In the genomic region with DNA sequence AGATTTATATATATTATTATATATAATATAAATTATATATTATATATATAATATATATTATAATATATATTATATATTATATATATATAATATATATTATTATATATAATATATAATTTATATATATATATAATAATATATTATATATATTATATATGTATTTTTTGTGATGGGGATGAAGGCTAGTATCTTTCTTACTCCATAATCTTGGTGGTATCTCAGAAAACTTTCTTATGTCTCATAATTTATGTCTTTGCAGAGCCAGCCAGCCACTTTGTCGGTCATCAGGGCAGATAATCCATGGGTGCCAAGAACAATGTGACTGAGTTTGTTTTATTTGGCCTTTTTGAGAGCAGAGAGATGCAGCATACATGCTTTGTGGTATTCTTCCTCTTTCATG, we compare ENCODE assay signal across 34 cellular contexts. TPM values are rescaled to one million over a fixed set of nuclear protein-coding genes. Genes with fewer than 3 reads are reported as not detected.
"Had no signal": no experiment of that assay in that cellular context is flagged by ENCODE, and none has a peak within 500 bp of the region (broad histone marks: within the 10 kb centered on the region; RNA-seq: fewer than 3 reads in every experiment).

Gene OR4S1 (plus strand): TSS at position 301 of the 400 bp plus-strand sequence. CDS start 0 bp downstream, at position 301.

- H3K4me1 ChIP-seq: ascending aorta, breast epithelium, esophagus muscularis mucosa, foreskin keratinocyte, gastroesophageal sphincter, heart right ventricle had no signal

- H3K9me3 ChIP-seq: ascending aorta, esophagus muscularis mucosa had no signal

- DNase-seq: activated CD4-positive, alpha-beta memory T cell treated with anti-CD3 and anti-CD28 coated beads for 36 hours; activated CD4-positive, alpha-beta T cell treated with anti-CD3 and anti-CD28 coated beads for 1 hour; activated CD4-positive, alpha-beta T cell treated with anti-CD3 and anti-CD28 coated beads for 4 hours; activated CD8-positive, alpha-beta memory T cell treated with anti-CD3 and anti-CD28 coated beads, Interleukin-2, amount 10 ng/mL, durations not matched to agents 7 days and 5 days; activated CD8-positive, alpha-beta memory T cell treated with anti-CD3 and anti-CD28 coated beads, Interleukin-2, amount 50 U/mL, for 4 hours; activated CD8-positive, alpha-beta T cell treated with anti-CD3 and anti-CD28 coated beads, Interleukin-2, amount 10 ng/mL, durations not matched to agents 7 days and 5 days; activated effector memory CD4-positive, alpha-beta T cell treated with anti-CD3 and anti-CD28 coated beads, Interleukin-2, amount 50 U/mL, for 16 hours; activated naive CD4-positive, alpha-beta T cell; activated naive CD4-positive, alpha-beta T cell treated with anti-CD3 and anti-CD28 coated beads, Interleukin-2, amount 10 ng/mL, durations not matched to agents 7 days and 5 days; activated naive CD8-positive, alpha-beta T cell treated with anti-CD3 and anti-CD28 coated beads, Interleukin-2, amount 10 ng/mL, durations not matched to agents 7 days and 5 days; activated T-cell treated with anti-CD3 and anti-CD28 coated beads, Interleukin-2, amount 50 U/mL, for 1 hour; activated T-cell treated with anti-CD3 and anti-CD28 coated beads, Interleukin-2, amount 50 U/mL, for 48 hours; central memory CD4-positive, alpha-beta T cell; cerebellar nuclear complex; dorsolateral prefrontal cortex; effector memory CD4-positive, alpha-beta T cell; endodermal cell; erythroblast; foreskin keratinocyte; heart right ventricle; T-helper 1 cell; T-helper 17 cell; T1000 had no signal

- H3K27ac ChIP-seq: ascending aorta, breast epithelium, cardiac muscle cell, coronary artery, dorsolateral prefrontal cortex, esophagus muscularis mucosa, foreskin keratinocyte, gastroesophageal sphincter, heart right ventricle had no signal

- H3K4me3 ChIP-seq: ascending aorta, breast epithelium, cardiac muscle cell, coronary artery, dorsolateral prefrontal cortex, esophagus muscularis mucosa, gastroesophageal sphincter, heart right ventricle had no signal

- H3K36me3 ChIP-seq: ascending aorta, breast epithelium, cardiac muscle cell, esophagus muscularis mucosa, gastroesophageal sphincter, heart right ventricle had no signal

- H3K27me3 ChIP-seq: ascending aorta, breast epithelium, cardiac muscle cell, esophagus muscularis mucosa, foreskin keratinocyte, gastroesophageal sphincter, heart right ventricle had no signal

RNA-seq across cellular contexts. Expression of gene OR4S1, which starts in this region (rescaled TPM):
- total RNA-seq: activated CD4-positive, alpha-beta memory T cell treated with anti-CD3 and anti-CD28 coated beads for 36 hours; activated CD8-positive, alpha-beta memory T cell treated with anti-CD3 and anti-CD28 coated beads for 36 hours; activated CD8-positive, alpha-beta memory T cell treated with anti-CD3 and anti-CD28 coated beads, Interleukin-2, amount 10 ng/mL, durations not matched to agents 7 days and 5 days; activated CD8-positive, alpha-beta T cell treated with anti-CD3 and anti-CD28 coated beads, Interleukin-2, amount 10 ng/mL, durations not matched to agents 7 days and 5 days; activated naive CD4-positive, alpha-beta T cell treated with anti-CD3 and anti-CD28 coated beads, Interleukin-2, amount 50 U/mL, for 72 hours; activated naive CD8-positive, alpha-beta T cell treated with anti-CD3 and anti-CD28 coated beads, Interleukin-2, amount 10 ng/mL, durations not matched to agents 7 days and 5 days; activated T-helper 1 cell treated with anti-CD3 and anti-CD28 coated beads, Interleukin-12 subunit alpha, Interleukin-12 subunit beta, Interleukin-2, Interleukin-4 antibody, amounts not matched to agents 30 ng/mL and 10 ng/mL and 1 ng/mL, durations not matched to agents 14 hours and 24 hours and 36 hours; activated T-helper 2 cell treated with anti-CD3 and anti-CD28 coated beads, Interferon-gamma antibody, Interleukin-2, Interleukin-4, amounts not matched to agents 10 μg/mL and 5 μg/mL and 100 μg/mL, durations not matched to agents 14 hours and 24 hours and 36 hours; ascending aorta; breast epithelium; cardiac muscle cell; dorsolateral prefrontal cortex; endodermal cell; esophagus muscularis mucosa; foreskin keratinocyte; gastroesophageal sphincter; glomerular endothelial cell; heart right ventricle; T-helper 17 cell had no signal
- polyA plus RNA-seq: cardiac muscle cell, foreskin keratinocyte, heart right ventricle had no signal
